In genomic region chr2:108616290-108616689, GRCh38 we compare ENCODE assay signal across 1 cellular context.
TF ChIP-seq lines count a peak whose summit lies in the region.

No MANE protein-coding gene starts in this region.

TF ChIP-seq in SK-N-SH treated with all-trans-retinoic acid at 6 μM for 48 hours, 23 proteins besides CTCF, POLR2A, EP300 and RAD21 (continued from another document):
- TF ChIP-seq, protein P1, sequence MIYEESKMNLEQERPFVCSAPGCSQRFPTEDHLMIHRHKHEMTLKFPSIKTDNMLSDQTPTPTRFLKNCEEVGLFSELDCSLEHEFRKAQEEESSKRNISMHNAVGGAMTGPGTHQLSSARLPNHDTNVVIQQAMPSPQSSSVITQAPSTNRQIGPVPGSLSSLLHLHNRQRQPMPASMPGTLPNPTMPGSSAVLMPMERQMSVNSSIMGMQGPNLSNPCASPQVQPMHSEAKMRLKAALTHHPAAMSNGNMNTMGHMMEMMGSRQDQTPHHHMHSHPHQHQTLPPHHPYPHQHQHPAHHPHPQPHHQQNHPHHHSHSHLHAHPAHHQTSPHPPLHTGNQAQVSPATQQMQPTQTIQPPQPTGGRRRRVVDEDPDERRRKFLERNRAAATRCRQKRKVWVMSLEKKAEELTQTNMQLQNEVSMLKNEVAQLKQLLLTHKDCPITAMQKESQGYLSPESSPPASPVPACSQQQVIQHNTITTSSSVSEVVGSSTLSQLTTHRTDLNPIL (CRISPR knock-in tag; IDR thresholded peaks at IDR 0.05; ENCODE audit: low read depth) = no peak
- TF ChIP-seq PATZ1 (CRISPR knock-in tag; IDR thresholded peaks at IDR 0.05; ENCODE audit: borderline replicate concordance) (no peak), ZFP3 (CRISPR knock-in tag; IDR thresholded peaks at IDR 0.05) (no peak), ZNF70 (CRISPR knock-in tag; IDR thresholded peaks at IDR 0.05) (no peak), TSHZ2 (CRISPR knock-in tag; IDR thresholded peaks at IDR 0.05) (no peak), CSRNP3 (CRISPR knock-in tag; IDR thresholded peaks at IDR 0.05) (no peak), CSDC2 (CRISPR knock-in tag; IDR thresholded peaks at IDR 0.05) (no peak), SNAI2 (CRISPR knock-in tag; IDR thresholded peaks at IDR 0.05) (no peak), ARNTL (CRISPR knock-in tag; IDR thresholded peaks at IDR 0.05; ENCODE audit: borderline replicate concordance, low read depth) (no peak)
